ENCODE assay signal across 21 cellular contexts in genomic region chr19:1388637-1389026, GRCh38. TPM values are rescaled to one million over a fixed set of nuclear protein-coding genes. Genes with fewer than 3 reads are reported as not detected.
DNase-seq lines count a peak whose midpoint lies in the region; ATAC-seq and TF ChIP-seq lines count a peak whose summit lies in the region.
"Had no signal": no experiment of that assay in that cellular context is flagged by ENCODE, and none has a peak within 500 bp of the region (broad histone marks: within the 10 kb centered on the region; RNA-seq: fewer than 3 reads in every experiment).

No MANE protein-coding gene starts in this region.

- H3K36me3 ChIP-seq in right atrium auricular region, result peaks cover 47% of the 10 kb centered on the region
- H3K36me3 ChIP-seq in neuronal stem cell (replicated peaks in 1 of 2; ENCODE audit: control insufficient read depth in 2 of 2, insufficient read depth in 2 of 2, low read length in 2 of 2), result peaks cover 23 to 43% of the 10 kb centered on the region in 2 donors

- peak overlapping the region; percentile 97 for H3K14ac ChIP-seq in neuronal stem cell (ENCODE audit: low read length)

- H2BK15ac ChIP-seq in neuronal stem cell (ENCODE audit: low read length), result no peak overlapping the region

- ATAC-seq in left ventricle myocardium superior (no peak), GM19397 (IDR thresholded peaks at IDR 0.05; ENCODE audit: unreplicated experiment) (no peak), GM21576 (IDR thresholded peaks at IDR 0.05; ENCODE audit: unreplicated experiment) (no peak)
- ATAC-seq: HCT116 had no signal

- no peak overlapping the region for H2AK5ac ChIP-seq in neuronal stem cell (ENCODE audit: low read depth, low read length)

- H3K27ac ChIP-seq in right atrium auricular region (peak overlapping the region; percentile 45 to 66), dorsolateral prefrontal cortex (peak overlapping the region in 58 of 59 donors; percentile 80 to 100 (median 97)), neuronal stem cell (replicated peaks; ENCODE audit: low read length) (no peak overlapping the region), temporal lobe (ENCODE audit: low read depth, low read length) (peak overlapping the region; percentile 95)
- H3K27ac ChIP-seq: BLaER1, PC-9 had no signal

- peaks cover 0 to 47% of the 10 kb centered on the region in 2 donors for H3K4me1 ChIP-seq in right atrium auricular region
- H3K4me1 ChIP-seq in neuronal stem cell (ENCODE audit: control insufficient read depth in 2 of 2, insufficient read depth in 1 of 2, low read depth in 1 of 2, low read length in 2 of 2), result peaks cover 0 to 4% of the 10 kb centered on the region in 2 donors

- H3K27me3 ChIP-seq in right atrium auricular region, result no peaks in the 10 kb centered on the region
- H3K27me3 ChIP-seq in dorsolateral prefrontal cortex, result no peaks in the 10 kb centered on the region
- H3K27me3 ChIP-seq in neuronal stem cell (ENCODE audit: control insufficient read depth in 3 of 3, insufficient read depth in 3 of 3, low read depth in 1 of 3, low read length in 3 of 3), result peaks cover 0 to 2% (median 0%) of the 10 kb centered on the region in 3 experiments
- H3K27me3 ChIP-seq: BLaER1 had no signal

- no peaks in the 10 kb centered on the region for H3K9me3 ChIP-seq in right atrium auricular region
- peaks cover 0 to 4% of the 10 kb centered on the region in 2 donors for H3K9me3 ChIP-seq in neuronal stem cell (replicated peaks in 1 of 2; ENCODE audit: control insufficient read depth in 2 of 2, insufficient read depth in 1 of 2, low read depth in 1 of 2, low read length in 2 of 2)
- H3K9me3 ChIP-seq: BLaER1 had no signal

- no peak overlapping the region for H2BK5ac ChIP-seq in neuronal stem cell (ENCODE audit: low read length)

- H2BK12ac ChIP-seq in neuronal stem cell (ENCODE audit: low read length), result peak overlapping the region; percentile 84

- peak overlapping the region; percentile 99 for H3K23ac ChIP-seq in neuronal stem cell (ENCODE audit: low read depth, low read length, poor library complexity)

- H3K4ac ChIP-seq in neuronal stem cell (ENCODE audit: low read length), result no peak overlapping the region

- no peak overlapping the region for H2BK120ac ChIP-seq in neuronal stem cell (ENCODE audit: low read depth, low read length)

- no peak overlapping the region for H3K4me3 ChIP-seq in right atrium auricular region
- H3K4me3 ChIP-seq in dorsolateral prefrontal cortex, result peak overlapping the region in 50 of 59 donors; percentile 1 to 62 (median 42)
- peak overlapping the region in 1 of 2 donors; percentile 55 for H3K4me3 ChIP-seq in neuronal stem cell (ENCODE audit: low read length in 2 of 2)
- H3K4me3 ChIP-seq: BLaER1, PC-9 had no signal

- WGBS in neuronal stem cell (ENCODE audit: extremely low coverage in 2 of 2, insufficient read length in 2 of 2, insufficient replicate concordance in 1 of 2), 2 donors, result no CpG with 5 or more reads among the region's 17 CpGs

- intact Hi-C loops in left ventricle myocardium superior (cut with micrococcal nuclease) (no loop called here), dorsolateral prefrontal cortex (cut with DNase I) (no loop called here)

- H2AFZ ChIP-seq in neuronal stem cell (ENCODE audit: low read length), result no peak overlapping the region
- H2AFZ ChIP-seq: PC-9 had no signal

- no peak overlapping the region for H3K4me2 ChIP-seq in neuronal stem cell (ENCODE audit: insufficient read depth, low read length, poor library complexity, severe bottlenecking)
- H3K4me2 ChIP-seq: BLaER1, PC-9 had no signal

- DNase-seq in right atrium auricular region (ENCODE audit: low spot score), result no peak
- DNase-seq in left ventricle myocardium superior, result no peak
- no peak for DNase-seq in dorsolateral prefrontal cortex
- DNase-seq in neuronal stem cell (ENCODE audit: low spot score), result no peak
- no peak for DNase-seq in ecto neural progenitor cell (ENCODE audit: low spot score)
- DNase-seq: CD4-positive, CD25-positive, alpha-beta regulatory T cell; NCI-H1048; NCI-H1417; NCI-H1694; NCI-H2029 treated with DMSO at 0.1 percent for 48 hours; NCI-H446 treated with DMSO at 0.1 percent for 48 hours; NCI-H526; NCI-H82; NK-92 treated with Interleukin-12 subunit alpha and Interleukin-12 subunit beta, amount 100 ng/mL, for 24 hours; PC-9; SHP77 had no signal

- peaks cover 21% of the 10 kb centered on the region for H3K79me1 ChIP-seq in neuronal stem cell (ENCODE audit: low read depth, low read length)

- H3K18ac ChIP-seq in neuronal stem cell (ENCODE audit: low read length), result no peak overlapping the region

- peak overlapping the region; percentile 86 for H3K9ac ChIP-seq in neuronal stem cell (ENCODE audit: low read depth, low read length, poor library complexity)
- H3K9ac ChIP-seq: BLaER1 had no signal

- H4K91ac ChIP-seq in neuronal stem cell (ENCODE audit: low read depth, low read length, poor library complexity), result no peak overlapping the region

- H4K8ac ChIP-seq in neuronal stem cell (ENCODE audit: low read depth, low read length), result peak overlapping the region; percentile 97

- TF ChIP-seq CTCF in right atrium auricular region (IDR thresholded peaks at IDR 0.05) (no peak), dorsolateral prefrontal cortex (IDR thresholded peaks at IDR 0.05 in 54 of 56, conservative IDR thresholded peaks at IDR 0.05 in 2 of 56; ENCODE audit: low read depth in 1 of 56, partially characterized antibody in 56 of 56) (no peak)

RNA-seq across cellular contexts. Expression of gene NDUFS7, which starts 4.9 kb away (rescaled TPM):
- total RNA-seq in right atrium auricular region (100 to 1,000 TPM; 234 to 326 TPM), left ventricle myocardium superior (461 TPM), dorsolateral prefrontal cortex (100 to 1,000 TPM; 105 to 222 (median 151) TPM), temporal lobe (21.4 TPM)
- polyA plus RNA-seq in neuronal stem cell (2013, experiment 1 of 2), result 61.9 TPM
- 60.2 TPM for polyA plus RNA-seq in neuronal stem cell (2013, experiment 2 of 2)

RNA-seq across cellular contexts. Expression of gene GAMT, which starts 12.7 kb away (rescaled TPM):
- total RNA-seq in right atrium auricular region (10 to 100 TPM; 45.8 to 92.5 TPM), left ventricle myocardium superior (92.5 TPM), dorsolateral prefrontal cortex (10 to 100 TPM; 30.0 to 91.1 (median 47.4) TPM), temporal lobe (10.3 TPM)
- polyA plus RNA-seq in neuronal stem cell (2013, experiment 1 of 2), result 41.6 TPM
- 42.6 TPM for polyA plus RNA-seq in neuronal stem cell (2013, experiment 2 of 2)

RNA-seq across cellular contexts. Expression of gene DAZAP1, which starts 18.8 kb away (rescaled TPM):
- total RNA-seq in right atrium auricular region (10 to 100 TPM; 32.6 to 47.5 TPM), left ventricle myocardium superior (96.7 TPM), dorsolateral prefrontal cortex (100 to 1,000 TPM in 3 of 120 experiments, 10 to 100 TPM in 117; 46.4 to 115 (median 70.5) TPM), temporal lobe (25.8 TPM)
- polyA plus RNA-seq in neuronal stem cell (2013, experiment 1 of 2), result 124 TPM
- polyA plus RNA-seq in neuronal stem cell (2013, experiment 2 of 2), result 126 TPM

RNA-seq across cellular contexts. Expression of gene RPS15, which starts 49.6 kb away (rescaled TPM):
- total RNA-seq in right atrium auricular region (1,000 to 10,000 TPM; 1,712 to 2,156 TPM), left ventricle myocardium superior (625 TPM), dorsolateral prefrontal cortex (100 to 1,000 TPM; 343 to 670 (median 497) TPM), temporal lobe (418 TPM)
- 3,965 TPM for polyA plus RNA-seq in neuronal stem cell (2013, experiment 1 of 2)
- polyA plus RNA-seq in neuronal stem cell (2013, experiment 2 of 2), result 3,732 TPM

Comparison
In these comparisons a context has a peak if more than half of its experiments do, and no peak if none do; other contexts are left out.
1. H3K4me3 ChIP-seq: peak in dorsolateral prefrontal cortex (50 of 59); none in right atrium auricular region (0 of 2).